9 cellular contexts compared by ENCODE assay signal in genomic region chr6:169215201-169215661, GRCh38. TPM values are rescaled to one million over a fixed set of nuclear protein-coding genes. Genes with fewer than 3 reads are reported as not detected.
DNase-seq lines count a peak whose midpoint lies in the region; ATAC-seq and TF ChIP-seq lines count a peak whose summit lies in the region.
"Had no signal": no experiment of that assay in that cellular context is flagged by ENCODE, and none has a peak within 500 bp of the region (broad histone marks: within the 10 kb centered on the region; RNA-seq: fewer than 3 reads in every experiment).

No MANE protein-coding gene starts in this region.

- no peaks in the 10 kb centered on the region for H3K27me3 ChIP-seq in Peyer's patch
- H3K27me3 ChIP-seq in lung (ENCODE audit: control insufficient read depth, insufficient read depth), result no peaks in the 10 kb centered on the region

- H3K4me3 Mint-ChIP-seq in central memory CD8-positive, alpha-beta T cell, result no peak overlapping the region

- ATAC-seq in central memory CD8-positive, alpha-beta T cell (replicated peaks; ENCODE audit: extremely low read depth, poor library complexity, severe bottlenecking), result no peak
- no peak for ATAC-seq in lung (ENCODE audit: insufficient read depth, low FRiP score)
- no peak for ATAC-seq in HG02763 (IDR thresholded peaks at IDR 0.05; ENCODE audit: unreplicated experiment)
- no peak for ATAC-seq in GM21526 (IDR thresholded peaks at IDR 0.05; ENCODE audit: low FRiP score, unreplicated experiment)

- H3K4me1 Mint-ChIP-seq in central memory CD8-positive, alpha-beta T cell, result peaks cover 5% of the 10 kb centered on the region

- H3K4me1 ChIP-seq in Peyer's patch (peaks cover 0 to 9% (median 3%) of the 10 kb centered on the region in 4 donors), lung (ENCODE audit: control insufficient read depth in 2 of 2, insufficient read depth in 2 of 2, low read length in 2 of 2) (peaks cover 0 to 9% of the 10 kb centered on the region in 2 donors)

- WGBS in lung, 2 donors, result 59 to 64% methylated on average over 11 of the region's 11 CpGs

- H3K27ac ChIP-seq in Peyer's patch (peak overlapping the region; percentile 46 to 86 (median 60)), lung (ENCODE audit: low read depth in 1 of 2, low read length in 1 of 2) (peak overlapping the region; percentile 58 to 80), substantia nigra (ENCODE audit: low read depth, low read length, poor library complexity, severe bottlenecking) (peak overlapping the region; percentile 93)

- no peak overlapping the region for H3K4me3 ChIP-seq in Peyer's patch
- no peak overlapping the region for H3K4me3 ChIP-seq in lung

- H3K36me3 ChIP-seq in Peyer's patch (no peaks in the 10 kb centered on the region), lung (ENCODE audit: control insufficient read depth in 2 of 2, insufficient read depth in 2 of 2, low read length in 2 of 2) (no peaks in the 10 kb centered on the region)

- no peak for TF ChIP-seq CTCF in Peyer's patch (IDR thresholded peaks at IDR 0.05)
- no peak for TF ChIP-seq CTCF in lung (IDR thresholded peaks at IDR 0.05; ENCODE audit: control extremely low read depth, extremely low read depth)

- H3K27me3 Mint-ChIP-seq in central memory CD8-positive, alpha-beta T cell, result no peaks in the 10 kb centered on the region

- H3K36me3 Mint-ChIP-seq in central memory CD8-positive, alpha-beta T cell (ENCODE audit: insufficient read depth), result no peaks in the 10 kb centered on the region

- H3K9me3 Mint-ChIP-seq in central memory CD8-positive, alpha-beta T cell, result peaks cover 5% of the 10 kb centered on the region

- peak in 1 of 3 donors; percentile 42 for DNase-seq in Peyer's patch
- DNase-seq in central memory CD8-positive, alpha-beta T cell (ENCODE audit: low spot score in 2 of 2), result no peak
- DNase-seq in lung (ENCODE audit: low spot score), result peak; percentile 25
- DNase-seq in substantia nigra (lab: John Stamatoyannopoulos, UW), result peak in 2 of 49 donors; percentile 24 to 45
- DNase-seq in stimulated activated CD4-positive, alpha-beta T cell treated with anti-CD3 and anti-CD28 coated beads, Interleukin-1b, Interleukin-23, amount 100 ng/mL, for 48 hours, result no peak
- no peak for DNase-seq in NCI-H82 treated with DMSO at 0.1 percent for 48 hours (lab: John Stamatoyannopoulos, UW; ENCODE audit: unreplicated experiment)
- DNase-seq: NCI-H1092 treated with DMSO at 0.1 percent for 48 hours had no signal

- TF ChIP-seq POLR2A in Peyer's patch (IDR thresholded peaks at IDR 0.05), result no peak

- H3K9me3 ChIP-seq in Peyer's patch (no peaks in the 10 kb centered on the region), lung (ENCODE audit: control insufficient read depth in 2 of 2, insufficient read depth in 1 of 2, low read length in 1 of 2) (no peaks in the 10 kb centered on the region)

- peak overlapping the region; percentile 47 for H3K27ac Mint-ChIP-seq in central memory CD8-positive, alpha-beta T cell (ENCODE audit: low read depth)

RNA-seq across cellular contexts. Expression of gene THBS2, which starts 38.4 kb away (rescaled TPM):
- 10 to 100 TPM in 3 of 4 donors, 1 to 10 TPM in 1; 5.4 to 28.3 (median 16.3) TPM for total RNA-seq in Peyer's patch
- total RNA-seq in lung, result 10 to 100 TPM; 33.2 to 35.4 TPM
- 10 to 100 TPM in 1 of 2 donors, 1 to 10 TPM in 1; 5.5 to 15.1 TPM for polyA plus RNA-seq in lung
